ENCODE assay signal across 16 cellular contexts in the genomic region with DNA sequence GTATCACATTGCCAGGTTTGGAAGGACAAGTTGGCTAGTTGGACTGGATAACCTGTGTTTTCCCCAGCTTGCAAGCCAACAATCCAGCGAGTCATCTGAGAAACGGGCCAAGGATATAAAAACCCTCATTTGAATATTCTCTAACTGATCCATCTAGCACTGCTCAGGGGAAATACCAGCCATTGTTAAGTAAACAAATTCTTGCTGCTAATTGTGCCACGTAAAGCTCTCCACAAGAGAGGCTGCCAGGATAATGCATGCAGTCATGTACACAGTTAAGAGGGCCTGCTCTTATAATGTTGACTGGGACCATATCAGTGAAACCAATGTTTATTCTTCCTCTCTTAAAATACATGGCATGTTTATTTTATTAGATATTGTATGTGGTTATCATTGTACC.
A peak's percentile ranks its signal among the peaks of the same experiment; 100 is the strongest.
DNase-seq lines count a peak whose midpoint lies in the region; ATAC-seq and TF ChIP-seq lines count a peak whose summit lies in the region.
"Had no signal": no experiment of that assay in that cellular context is flagged by ENCODE, and none has a peak within 500 bp of the region (broad histone marks: within the 10 kb centered on the region; RNA-seq: fewer than 3 reads in every experiment).

No MANE protein-coding gene starts in this region.

- no peaks in the 10 kb centered on the region for H3K36me3 ChIP-seq in upper lobe of right lung
- H3K36me3 ChIP-seq: breast epithelium, tibial nerve had no signal

- DNase-seq in NCI-H1092 treated with DMSO at 0.1 percent for 48 hours (lab: John Stamatoyannopoulos, UW) (peak; percentile 93), NCI-H345 treated with DMSO at 0.1 percent for 48 hours (lab: John Stamatoyannopoulos, UW; ENCODE audit: unreplicated experiment) (peak; percentile 48), fibroblast of villous mesenchyme (ENCODE audit: low read depth) (peak; percentile 39), upper lobe of right lung (no peak), SIG-M5 (lab: John Stamatoyannopoulos, UW) (no peak)
- DNase-seq: Kasumi-1; mammary epithelial cell; NCI-H187 treated with DMSO at 0.1 percent for 48 hours; RPMI8226; stimulated activated naive B cell treated with anti-CD40 and anti-IgM and Interleukin-4, amounts not matched to agents 10 μg/mL and 1 μg/mL and 100 μg/mL, for 72 hours; SW 1271 had no signal

- ATAC-seq in upper lobe of right lung, result peak; percentile 82
- ATAC-seq in HG03439 (IDR thresholded peaks at IDR 0.05; ENCODE audit: unreplicated experiment), result no peak
- ATAC-seq in HG02798 (IDR thresholded peaks at IDR 0.05; ENCODE audit: poor library complexity, unreplicated experiment), result no peak
- ATAC-seq: stimulated activated naive B cell treated with anti-CD40 and anti-IgM and Interleukin-4, amounts not matched to agents 10 μg/mL and 1 μg/mL and 100 μg/mL, for 72 hours had no signal

- TF ChIP-seq CTCF in fibroblast of villous mesenchyme (IDR thresholded peaks at IDR 0.05; ENCODE audit: insufficient read depth, low read depth, low read length) (no peak), upper lobe of right lung (IDR thresholded peaks at IDR 0.05) (no peak)

- no peak overlapping the region for H3K27ac ChIP-seq in upper lobe of right lung
- H3K27ac ChIP-seq: breast epithelium, tibial nerve, VCaP had no signal

- H3K4me3 ChIP-seq in fibroblast of villous mesenchyme (ENCODE audit: low read depth, low read length) (no peak overlapping the region), upper lobe of right lung (no peak overlapping the region)
- H3K4me3 ChIP-seq: breast epithelium, tibial nerve had no signal

- H3K27me3 ChIP-seq in upper lobe of right lung, result no peaks in the 10 kb centered on the region
- H3K27me3 ChIP-seq: breast epithelium, tibial nerve had no signal

- H3K9me3 ChIP-seq in upper lobe of right lung, result no peaks in the 10 kb centered on the region

- intact Hi-C loops in upper lobe of right lung (cut with DNase I), result no loop called here

- no peaks in the 10 kb centered on the region for H3K4me1 ChIP-seq in upper lobe of right lung
- H3K4me1 ChIP-seq: breast epithelium, tibial nerve had no signal

Comparison
In these comparisons a context has a peak if more than half of its experiments do, and no peak if none do; other contexts are left out.
1. DNase-seq: peak in NCI-H1092 treated with DMSO at 0.1 percent for 48 hours (single experiment), NCI-H345 treated with DMSO at 0.1 percent for 48 hours (single experiment) and fibroblast of villous mesenchyme (single experiment); none in upper lobe of right lung (single experiment) and SIG-M5 (single experiment).